Comparison of ENCODE assay signal across 28 cellular contexts in genomic region chr18:49024408-49024807, GRCh38.
A peak's percentile ranks its signal among the peaks of the same experiment; 100 is the strongest.
DNase-seq lines count a peak whose midpoint lies in the region; ATAC-seq and TF ChIP-seq lines count a peak whose summit lies in the region.
"Had no signal": no experiment of that assay in that cellular context is flagged by ENCODE, and none has a peak within 500 bp of the region (broad histone marks: within the 10 kb centered on the region; RNA-seq: fewer than 3 reads in every experiment).

No MANE protein-coding gene starts in this region.

- no peaks in the 10 kb centered on the region for H3K9me3 Mint-ChIP-seq in memory B cell
- H3K9me3 Mint-ChIP-seq in stimulated activated naive B cell treated with anti-CD40 and anti-IgM and Interleukin-4, amounts not matched to agents 10 μg/mL and 1 μg/mL and 100 μg/mL, for 72 hours, result no peaks in the 10 kb centered on the region
- H3K9me3 Mint-ChIP-seq: activated CD4-positive, alpha-beta memory T cell treated with anti-CD3 and anti-CD28 coated beads, Interleukin-2, amount 10 ng/mL, durations not matched to agents 7 days and 5 days; activated T-helper 17 cell treated with anti-CD3 and anti-CD28 coated beads, Interleukin-2, amount 50 U/mL, for 72 hours; HFFc6 had no signal

- H3K4me2 ChIP-seq in DOHH2 (ENCODE audit: low read length), result peak overlapping the region; percentile 61
- H3K4me2 ChIP-seq: smooth muscle cell had no signal

- H3K27me3 Mint-ChIP-seq in memory B cell, result peaks cover 6% of the 10 kb centered on the region
- peaks cover 4 to 5% of the 10 kb centered on the region in 2 donors for H3K27me3 Mint-ChIP-seq in stimulated activated naive B cell treated with anti-CD40 and anti-IgM and Interleukin-4, amounts not matched to agents 10 μg/mL and 1 μg/mL and 100 μg/mL, for 72 hours
- H3K27me3 Mint-ChIP-seq: activated T-helper 17 cell treated with anti-CD3 and anti-CD28 coated beads, Interleukin-2, amount 50 U/mL, for 72 hours had no signal

- peak overlapping the region; percentile 72 for H3K27ac Mint-ChIP-seq in memory B cell
- H3K27ac Mint-ChIP-seq in stimulated activated naive B cell treated with anti-CD40 and anti-IgM and Interleukin-4, amounts not matched to agents 10 μg/mL and 1 μg/mL and 100 μg/mL, for 72 hours, result peak overlapping the region; percentile 93
- H3K27ac Mint-ChIP-seq: activated CD4-positive, alpha-beta memory T cell treated with anti-CD3 and anti-CD28 coated beads, Interleukin-2, amount 10 ng/mL, durations not matched to agents 7 days and 5 days; activated T-helper 17 cell treated with anti-CD3 and anti-CD28 coated beads, Interleukin-2, amount 50 U/mL, for 72 hours; brain; HFFc6 had no signal

- CTCF ChIA-PET in RWPE1 (lab: Yijun Ruan, JAX), result no interaction called here

- H3K27ac ChIP-seq in DOHH2 (ENCODE audit: low read depth, low read length), result peak overlapping the region; percentile 71
- peak overlapping the region; percentile 76 for H3K27ac ChIP-seq in RWPE1
- H3K27ac ChIP-seq: dorsolateral prefrontal cortex, gastroesophageal sphincter, left lung, stomach, thyroid gland had no signal

- TF ChIP-seq CTCF in DOHH2 (IDR thresholded peaks at IDR 0.05; ENCODE audit: low read depth, low read length, poor library complexity, severe bottlenecking), result no peak
- TF ChIP-seq CTCF in RWPE1 (conservative IDR thresholded peaks at IDR 0.05; ENCODE audit: low read depth), result no peak

- no peaks in the 10 kb centered on the region for H3K79me2 ChIP-seq in DOHH2 (ENCODE audit: control insufficient read depth, low read length)

- POLR2A ChIA-PET in RWPE1 (lab: Yijun Ruan, JAX; ENCODE audit: low non-redundant PET), result no interaction called here

- H3K9me2 ChIP-seq in DOHH2 (replicated peaks; ENCODE audit: control insufficient read depth, low read length), result no peaks in the 10 kb centered on the region

- ATAC-seq in memory B cell (ENCODE audit: low read depth), result no peak
- peak; percentile 10 to 13 for ATAC-seq in stimulated activated naive B cell treated with anti-CD40 and anti-IgM and Interleukin-4, amounts not matched to agents 10 μg/mL and 1 μg/mL and 100 μg/mL, for 72 hours (replicated peaks)
- ATAC-seq: activated T-helper 17 cell treated with anti-CD3 and anti-CD28 coated beads, Interleukin-2, amount 50 U/mL, for 72 hours; gastroesophageal sphincter; left lung; right cardiac atrium had no signal

- H3K4me3 Mint-ChIP-seq in memory B cell, result no peak overlapping the region
- peak overlapping the region in 1 of 2 donors; percentile 62 for H3K4me3 Mint-ChIP-seq in stimulated activated naive B cell treated with anti-CD40 and anti-IgM and Interleukin-4, amounts not matched to agents 10 μg/mL and 1 μg/mL and 100 μg/mL, for 72 hours
- H3K4me3 Mint-ChIP-seq: activated CD4-positive, alpha-beta memory T cell treated with anti-CD3 and anti-CD28 coated beads, Interleukin-2, amount 10 ng/mL, durations not matched to agents 7 days and 5 days; activated T-helper 17 cell treated with anti-CD3 and anti-CD28 coated beads, Interleukin-2, amount 50 U/mL, for 72 hours; brain; HFFc6 had no signal

- no peaks in the 10 kb centered on the region for H4K20me1 ChIP-seq in DOHH2 (ENCODE audit: control insufficient read depth, insufficient read depth, low read depth, low read length)

- no peaks in the 10 kb centered on the region for H3K27me3 ChIP-seq in DOHH2 (ENCODE audit: control insufficient read depth, low read length)
- H3K27me3 ChIP-seq: dorsolateral prefrontal cortex, gastroesophageal sphincter, left lung, stomach, thyroid gland had no signal

- H3F3A ChIP-seq in DOHH2 (ENCODE audit: control insufficient read depth, insufficient read depth), result no peaks in the 10 kb centered on the region

- no peak overlapping the region; the same call in 1 of the 2 replicates for H3K4me3 ChIP-seq in DOHH2 (ENCODE audit: low read length)
- H3K4me3 ChIP-seq: dorsolateral prefrontal cortex, gastroesophageal sphincter, left lung, smooth muscle cell, stomach, thyroid gland had no signal

- H3K4me1 Mint-ChIP-seq in memory B cell, result peaks cover 21% of the 10 kb centered on the region
- peaks cover 34 to 41% of the 10 kb centered on the region in 2 donors for H3K4me1 Mint-ChIP-seq in stimulated activated naive B cell treated with anti-CD40 and anti-IgM and Interleukin-4, amounts not matched to agents 10 μg/mL and 1 μg/mL and 100 μg/mL, for 72 hours
- H3K4me1 Mint-ChIP-seq: activated T-helper 17 cell treated with anti-CD3 and anti-CD28 coated beads, Interleukin-2, amount 50 U/mL, for 72 hours; brain had no signal

- no peaks in the 10 kb centered on the region for H3K9me3 ChIP-seq in DOHH2 (ENCODE audit: control insufficient read depth, insufficient read depth, low read length)
- H3K9me3 ChIP-seq: gastroesophageal sphincter, left lung, stomach, thyroid gland had no signal

- peaks cover 44% of the 10 kb centered on the region for H3K4me1 ChIP-seq in DOHH2 (ENCODE audit: control insufficient read depth, low read length)
- H3K4me1 ChIP-seq: gastroesophageal sphincter, left lung had no signal

- H3K36me3 Mint-ChIP-seq in memory B cell, result no peaks in the 10 kb centered on the region
- H3K36me3 Mint-ChIP-seq in stimulated activated naive B cell treated with anti-CD40 and anti-IgM and Interleukin-4, amounts not matched to agents 10 μg/mL and 1 μg/mL and 100 μg/mL, for 72 hours, result no peaks in the 10 kb centered on the region
- H3K36me3 Mint-ChIP-seq: brain had no signal

- no peaks in the 10 kb centered on the region for H3K36me3 ChIP-seq in DOHH2 (ENCODE audit: control insufficient read depth, low read length)
- H3K36me3 ChIP-seq: gastroesophageal sphincter, left lung, stomach, thyroid gland had no signal

- DNase-seq in RWPE1 (ENCODE audit: low spot score) (no peak), memory B cell (ENCODE audit: low spot score in 2 of 2) (no peak), OCI-M2 (lab: John Stamatoyannopoulos, UW; ENCODE audit: unreplicated experiment) (no peak), hepatic stellate cell (ENCODE audit: low spot score) (no peak), Kasumi-1 (lab: John Stamatoyannopoulos, UW) (no peak)
- DNase-seq in stimulated activated naive B cell treated with anti-CD40 and anti-IgM and Interleukin-4, amounts not matched to agents 10 μg/mL and 1 μg/mL and 100 μg/mL, for 72 hours, result no peak
- DNase-seq: activated naive CD4-positive, alpha-beta T cell treated with anti-CD3 and anti-CD28 coated beads, Interleukin-2, amount 50 U/mL, for 16 hours; Calu3; cerebellar nuclear complex; GOT3; HFFc6; IMR-90; left lung; mesenchymal stem cell; NCI-H1048; NCI-H1694; stimulated activated CD4-positive, alpha-beta T cell treated with anti-CD3 and anti-CD28 coated beads, Interleukin-1b, Interleukin-23, amount 100 ng/mL, for 48 hours; T-helper 1 cell; thyroid gland had no signal
